ENCODE assay signal across 26 cellular contexts in genomic region chr16:80680046-80680445, GRCh38.
DNase-seq lines count a peak whose midpoint lies in the region; ATAC-seq and TF ChIP-seq lines count a peak whose summit lies in the region.
"Had no signal": no experiment of that assay in that cellular context is flagged by ENCODE, and none has a peak within 500 bp of the region (broad histone marks: within the 10 kb centered on the region; RNA-seq: fewer than 3 reads in every experiment).

No MANE protein-coding gene starts in this region.

- no peak overlapping the region for H3K27ac Mint-ChIP-seq in activated CD4-positive, alpha-beta T cell treated with anti-CD3 and anti-CD28 coated beads for 36 hours
- H3K27ac Mint-ChIP-seq in activated CD4-positive, alpha-beta T cell treated with anti-CD3 and anti-CD28 coated beads, Interleukin-2, amount 10 ng/mL, durations not matched to agents 24 days and 14 days: no peak overlapping the region
- peak overlapping the region; percentile 38 for H3K27ac Mint-ChIP-seq in activated T-helper 17 cell treated with anti-CD3 and anti-CD28 coated beads, Interleukin-2, amount 50 U/mL, for 72 hours
- H3K27ac Mint-ChIP-seq in stimulated activated effector memory CD8-positive, alpha-beta T cell treated with anti-CD3 and anti-CD28 coated beads, Interleukin-12 subunit alpha, Interleukin-12 subunit beta, amount 100 ng/mL, for 72 hours: no peak overlapping the region
- no peak overlapping the region for H3K27ac Mint-ChIP-seq in mesothelial cell of epicardium
- H3K27ac Mint-ChIP-seq: CD14-positive monocyte had no signal

- no peak for DNase-seq in activated CD4-positive, alpha-beta T cell treated with anti-CD3 and anti-CD28 coated beads for 36 hours
- DNase-seq in activated CD4-positive, alpha-beta T cell treated with anti-CD3 and anti-CD28 coated beads, Interleukin-2, amount 10 ng/mL, durations not matched to agents 24 days and 14 days: no peak
- DNase-seq in dorsolateral prefrontal cortex (peak in 1 of 10 donors; percentile 24), NK-92 (lab: John Stamatoyannopoulos, UW; ENCODE audit: unreplicated experiment) (no peak), iPS-NIHi11 (ENCODE audit: low spot score) (no peak), mesothelial cell of epicardium (ENCODE audit: low spot score in 2 of 2, unreplicated experiment in 2 of 2) (no peak)
- DNase-seq in stimulated activated effector memory CD8-positive, alpha-beta T cell treated with anti-CD3 and anti-CD28 coated beads, Interleukin-12 subunit alpha, Interleukin-12 subunit beta, amount 100 ng/mL, for 72 hours (ENCODE audit: low spot score in 2 of 2): peak in 1 of 2 donors; percentile 40
- DNase-seq: BE2C; CD8-positive, alpha-beta memory T cell; DMS 273 treated with DMSO at 0.1 percent for 48 hours; DMS79; EL; GDM1; HCEC 1CT; IMR-90; KG1; MM.1S; NCI-H2029; NCI-H446 treated with DMSO at 0.1 percent for 48 hours; NCI-H526 treated with DMSO at 0.1 percent for 48 hours; SHP77 treated with DMSO at 0.1 percent for 48 hours had no signal

- peak; percentile 38 for ATAC-seq in activated CD4-positive, alpha-beta T cell treated with anti-CD3 and anti-CD28 coated beads for 36 hours
- no peak for ATAC-seq in activated T-helper 17 cell treated with anti-CD3 and anti-CD28 coated beads, Interleukin-2, amount 50 U/mL, for 72 hours (replicated peaks)
- ATAC-seq in stimulated activated effector memory CD8-positive, alpha-beta T cell treated with anti-CD3 and anti-CD28 coated beads, Interleukin-12 subunit alpha, Interleukin-12 subunit beta, amount 100 ng/mL, for 72 hours: peak; percentile 54
- ATAC-seq: GM12878, Panc1 had no signal

- H3K4me3 Mint-ChIP-seq in activated CD4-positive, alpha-beta T cell treated with anti-CD3 and anti-CD28 coated beads for 36 hours: no peak overlapping the region
- no peak overlapping the region for H3K4me3 Mint-ChIP-seq in activated CD4-positive, alpha-beta T cell treated with anti-CD3 and anti-CD28 coated beads, Interleukin-2, amount 10 ng/mL, durations not matched to agents 24 days and 14 days
- H3K4me3 Mint-ChIP-seq in activated T-helper 17 cell treated with anti-CD3 and anti-CD28 coated beads, Interleukin-2, amount 50 U/mL, for 72 hours: no peak overlapping the region
- H3K4me3 Mint-ChIP-seq in stimulated activated effector memory CD8-positive, alpha-beta T cell treated with anti-CD3 and anti-CD28 coated beads, Interleukin-12 subunit alpha, Interleukin-12 subunit beta, amount 100 ng/mL, for 72 hours: no peak overlapping the region
- no peak overlapping the region for H3K4me3 Mint-ChIP-seq in mesothelial cell of epicardium
- H3K4me3 Mint-ChIP-seq: CD14-positive monocyte had no signal

- no peaks in the 10 kb centered on the region for H3K27me3 ChIP-seq in dorsolateral prefrontal cortex
- H3K27me3 ChIP-seq: BE2C had no signal

- H3K4me1 Mint-ChIP-seq in activated CD4-positive, alpha-beta T cell treated with anti-CD3 and anti-CD28 coated beads for 36 hours: peaks cover 20% of the 10 kb centered on the region
- peaks cover 31% of the 10 kb centered on the region for H3K4me1 Mint-ChIP-seq in activated CD4-positive, alpha-beta T cell treated with anti-CD3 and anti-CD28 coated beads, Interleukin-2, amount 10 ng/mL, durations not matched to agents 24 days and 14 days
- H3K4me1 Mint-ChIP-seq in activated T-helper 17 cell treated with anti-CD3 and anti-CD28 coated beads, Interleukin-2, amount 50 U/mL, for 72 hours: peaks cover 26% of the 10 kb centered on the region
- peaks cover 31% of the 10 kb centered on the region for H3K4me1 Mint-ChIP-seq in stimulated activated effector memory CD8-positive, alpha-beta T cell treated with anti-CD3 and anti-CD28 coated beads, Interleukin-12 subunit alpha, Interleukin-12 subunit beta, amount 100 ng/mL, for 72 hours
- H3K4me1 Mint-ChIP-seq in mesothelial cell of epicardium: no peaks in the 10 kb centered on the region

- peaks cover 22% of the 10 kb centered on the region for H3K36me3 Mint-ChIP-seq in activated CD4-positive, alpha-beta T cell treated with anti-CD3 and anti-CD28 coated beads for 36 hours (ENCODE audit: low read depth)
- H3K36me3 Mint-ChIP-seq in activated CD4-positive, alpha-beta T cell treated with anti-CD3 and anti-CD28 coated beads, Interleukin-2, amount 10 ng/mL, durations not matched to agents 24 days and 14 days (ENCODE audit: low read depth): peaks cover 60% of the 10 kb centered on the region
- peaks cover 31% of the 10 kb centered on the region for H3K36me3 Mint-ChIP-seq in activated T-helper 17 cell treated with anti-CD3 and anti-CD28 coated beads, Interleukin-2, amount 50 U/mL, for 72 hours (ENCODE audit: low read depth)
- H3K36me3 Mint-ChIP-seq in stimulated activated effector memory CD8-positive, alpha-beta T cell treated with anti-CD3 and anti-CD28 coated beads, Interleukin-12 subunit alpha, Interleukin-12 subunit beta, amount 100 ng/mL, for 72 hours: peaks cover 5% of the 10 kb centered on the region
- H3K36me3 Mint-ChIP-seq in mesothelial cell of epicardium: no peaks in the 10 kb centered on the region

- H3K27ac ChIP-seq in dorsolateral prefrontal cortex: peak overlapping the region in 55 of 59 donors; percentile 12 to 87 (median 68)
- H3K27ac ChIP-seq: 22Rv1 had no signal

- CTCF ChIA-PET in activated CD4-positive, alpha-beta T cell treated with anti-CD3 and anti-CD28 coated beads for 36 hours (lab: Charles Lee): interaction anchor here (1.1 to 1.3 kb wide), 2 partner anchors 8 to 153 kb away, joined by 3 to 4 read pairs; no protein-coding TSS in a partner anchor

- no peaks in the 10 kb centered on the region for H3K27me3 Mint-ChIP-seq in activated CD4-positive, alpha-beta T cell treated with anti-CD3 and anti-CD28 coated beads for 36 hours
- H3K27me3 Mint-ChIP-seq in activated CD4-positive, alpha-beta T cell treated with anti-CD3 and anti-CD28 coated beads, Interleukin-2, amount 10 ng/mL, durations not matched to agents 24 days and 14 days: no peaks in the 10 kb centered on the region
- H3K27me3 Mint-ChIP-seq in activated T-helper 17 cell treated with anti-CD3 and anti-CD28 coated beads, Interleukin-2, amount 50 U/mL, for 72 hours: no peaks in the 10 kb centered on the region
- H3K27me3 Mint-ChIP-seq in mesothelial cell of epicardium (ENCODE audit: low read depth): peaks cover 2% of the 10 kb centered on the region
- H3K27me3 Mint-ChIP-seq: CD8-positive, alpha-beta memory T cell had no signal

- TF ChIP-seq CTCF in dorsolateral prefrontal cortex (IDR thresholded peaks at IDR 0.05 in 54 of 56, conservative IDR thresholded peaks at IDR 0.05 in 2 of 56; ENCODE audit: low read depth in 1 of 56, partially characterized antibody in 56 of 56) (no peak), mesothelial cell of epicardium (IDR thresholded peaks at IDR 0.05; ENCODE audit: unreplicated experiment) (no peak)

- POLR2A ChIA-PET in activated CD4-positive, alpha-beta T cell treated with anti-CD3 and anti-CD28 coated beads for 36 hours (lab: Charles Lee): no interaction called here

- intact Hi-C loops in activated CD4-positive, alpha-beta T cell treated with anti-CD3 and anti-CD28 coated beads for 36 hours (cut with DNase I, micrococcal nuclease): no loop called here
- intact Hi-C loops in activated CD4-positive, alpha-beta T cell treated with anti-CD3 and anti-CD28 coated beads, Interleukin-2, amount 10 ng/mL, durations not matched to agents 24 days and 14 days (cut with micrococcal nuclease): no loop called here
- intact Hi-C loops in dorsolateral prefrontal cortex (cut with DNase I): loop anchor here in 1 of 2 donors (5.0 kb wide), 1 partner anchor 57 kb away; no protein-coding TSS in a partner anchor

- peaks cover 4% of the 10 kb centered on the region for H3K9me3 Mint-ChIP-seq in activated CD4-positive, alpha-beta T cell treated with anti-CD3 and anti-CD28 coated beads for 36 hours (ENCODE audit: low read depth)
- H3K9me3 Mint-ChIP-seq in activated CD4-positive, alpha-beta T cell treated with anti-CD3 and anti-CD28 coated beads, Interleukin-2, amount 10 ng/mL, durations not matched to agents 24 days and 14 days: peaks cover 6% of the 10 kb centered on the region
- H3K9me3 Mint-ChIP-seq in activated T-helper 17 cell treated with anti-CD3 and anti-CD28 coated beads, Interleukin-2, amount 50 U/mL, for 72 hours: peaks cover 5% of the 10 kb centered on the region
- no peaks in the 10 kb centered on the region for H3K9me3 Mint-ChIP-seq in stimulated activated effector memory CD8-positive, alpha-beta T cell treated with anti-CD3 and anti-CD28 coated beads, Interleukin-12 subunit alpha, Interleukin-12 subunit beta, amount 100 ng/mL, for 72 hours
- peaks cover 12% of the 10 kb centered on the region for H3K9me3 Mint-ChIP-seq in mesothelial cell of epicardium

- H3K4me3 ChIP-seq in dorsolateral prefrontal cortex: no peak overlapping the region
- H3K4me3 ChIP-seq: GM12878 had no signal
